ENCODE assay signal across 21 cellular contexts in the genomic region with DNA sequence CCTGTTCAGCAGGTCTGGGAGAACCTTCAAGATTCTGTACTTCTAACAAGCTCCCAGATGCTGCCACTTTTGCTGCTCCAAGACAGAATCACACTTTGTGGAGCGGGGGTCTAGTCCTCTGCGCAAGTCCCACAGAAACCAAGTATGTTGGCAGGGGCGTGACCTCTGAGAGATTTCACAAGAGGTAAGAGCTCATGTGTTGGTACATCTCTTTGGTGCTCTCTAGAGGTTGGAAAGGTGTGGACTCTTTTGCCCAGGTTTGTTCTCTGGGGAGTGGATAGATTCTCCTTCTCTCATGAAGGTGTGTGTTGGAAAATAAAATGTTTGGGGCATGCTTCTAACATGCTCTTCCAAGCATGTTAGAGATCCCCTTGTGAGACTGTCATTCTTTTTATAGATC.
DNase-seq lines count a peak whose midpoint lies in the region; FAIRE-seq and TF ChIP-seq lines count a peak whose summit lies in the region.
"Had no signal": no experiment of that assay in that cellular context is flagged by ENCODE, and none has a peak within 500 bp of the region (broad histone marks: within the 10 kb centered on the region; RNA-seq: fewer than 3 reads in every experiment).

No MANE protein-coding gene starts in this region.

- H3K36me3 ChIP-seq in breast epithelium: no peaks in the 10 kb centered on the region
- no peaks in the 10 kb centered on the region for H3K36me3 ChIP-seq in H1 (ENCODE audit: control insufficient read depth in 2 of 4, insufficient read depth in 4 of 4, low read length in 3 of 4)
- H3K36me3 ChIP-seq in liver (ENCODE audit: control insufficient read depth in 4 of 4, insufficient read depth in 3 of 4, low read depth in 1 of 4, low read length in 3 of 4): no peaks in the 10 kb centered on the region
- no peaks in the 10 kb centered on the region for H3K36me3 ChIP-seq in brain microvascular endothelial cell (replicated peaks)
- H3K36me3 ChIP-seq: SJCRH30 had no signal

- no peak overlapping the region for H2AFZ ChIP-seq in H1 (ENCODE audit: low read length)

- H3K9me3 ChIP-seq in breast epithelium: no peaks in the 10 kb centered on the region
- H3K9me3 ChIP-seq in H1 (ENCODE audit: insufficient read depth in 2 of 2, low read depth in 1 of 2, low read length in 1 of 2): no peaks in the 10 kb centered on the region
- H3K9me3 ChIP-seq in liver (ENCODE audit: control insufficient read depth in 4 of 4, low read length in 3 of 4): no peaks in the 10 kb centered on the region
- H3K9me3 ChIP-seq: SJCRH30 had no signal

- H3K23ac ChIP-seq in H1 (ENCODE audit: insufficient read length): no peak overlapping the region

- H3K27me3 ChIP-seq in breast epithelium (no peaks in the 10 kb centered on the region), H1 (replicated peaks in 1 of 4; ENCODE audit: control insufficient read depth in 3 of 4, extremely low read depth in 1 of 4, insufficient read depth in 3 of 4, low read length in 3 of 4) (no peaks in the 10 kb centered on the region), liver (ENCODE audit: control insufficient read depth in 4 of 4, insufficient read depth in 4 of 4, low read length in 3 of 4) (no peaks in the 10 kb centered on the region), brain microvascular endothelial cell (replicated peaks) (no peaks in the 10 kb centered on the region)
- H3K27me3 ChIP-seq: SJCRH30 had no signal

- no peak overlapping the region for H3K56ac ChIP-seq in H1 (replicated peaks; ENCODE audit: insufficient read length, low read depth, low read length)

- H3K4me2 ChIP-seq in H1 (ENCODE audit: insufficient read depth in 1 of 2, low read depth in 2 of 2, low read length in 2 of 2): no peak overlapping the region

- no peak overlapping the region for H2BK12ac ChIP-seq in H1 (ENCODE audit: low read depth, low read length)

- H3K18ac ChIP-seq in H1 (ENCODE audit: extremely low read depth, low read length): no peak overlapping the region

- POLR2A ChIA-PET in MCF 10A (lab: Yijun Ruan, JAX) (no interaction called here), H1 (lab: Charles Lee; ENCODE audit: partially characterized antibody) (no interaction called here)

- H3K27ac Mint-ChIP-seq in MCF 10A (ENCODE audit: low read depth, unreplicated experiment): no peak overlapping the region
- H3K27ac Mint-ChIP-seq: IgD-negative memory B cell had no signal

- TF ChIP-seq CTCF in MCF 10A (IDR thresholded peaks at IDR 0.05; ENCODE audit: unreplicated experiment): no peak
- no peak for TF ChIP-seq CTCF in breast epithelium (IDR thresholded peaks at IDR 0.05)
- TF ChIP-seq CTCF in H1 (IDR thresholded peaks at IDR 0.05; ENCODE audit: control extremely low read depth in 1 of 3, insufficient read depth in 1 of 3, low read depth in 1 of 3, low read length in 3 of 3): peak in 1 of 3 experiments; percentile 4; a peak in 2 of 4 replicates
- TF ChIP-seq CTCF in liver (IDR thresholded peaks at IDR 0.05; ENCODE audit: low read depth, low read length, missing input control): no peak
- no peak for TF ChIP-seq CTCF in brain microvascular endothelial cell (IDR thresholded peaks at IDR 0.05; ENCODE audit: low read depth, low read length, missing control alignments)

- H2AK5ac ChIP-seq in H1 (ENCODE audit: low read depth, low read length): no peak overlapping the region

- no peak overlapping the region for H4K8ac ChIP-seq in H1 (ENCODE audit: extremely low read depth, insufficient read depth, low read length)

- FAIRE-seq in H1 (lab: Jason Lieb, UNC): no peak
- FAIRE-seq: G401.6, GM12892, RCC 7860 had no signal

- H3K4me1 ChIP-seq in breast epithelium (no peaks in the 10 kb centered on the region), H1 (replicated peaks in 1 of 4; ENCODE audit: control insufficient read depth in 3 of 4, insufficient read depth in 4 of 4, low read length in 3 of 4) (no peaks in the 10 kb centered on the region), liver (ENCODE audit: control insufficient read depth in 4 of 4, insufficient read depth in 4 of 4, low read length in 3 of 4) (no peaks in the 10 kb centered on the region)
- H3K4me1 ChIP-seq: SJCRH30 had no signal

- H4K91ac ChIP-seq in H1 (replicated peaks; ENCODE audit: insufficient read length, low read length): no peak overlapping the region

- no peak overlapping the region for H3K4me3 Mint-ChIP-seq in MCF 10A (ENCODE audit: unreplicated experiment)
- H3K4me3 Mint-ChIP-seq: IgD-negative memory B cell had no signal

- no peak overlapping the region for H2BK120ac ChIP-seq in H1 (replicated peaks; ENCODE audit: low read depth, low read length)

- no peak overlapping the region for H2BK15ac ChIP-seq in H1 (ENCODE audit: low read length)

- no peak overlapping the region for H3K4ac ChIP-seq in H1 (replicated peaks; ENCODE audit: insufficient read length, low read depth, low read length)

- H3K27ac ChIP-seq in breast epithelium (no peak overlapping the region), H1 (ENCODE audit: low read depth, low read length) (no peak overlapping the region), liver (ENCODE audit: low read depth in 1 of 2, low read length in 2 of 2) (no peak overlapping the region), brain microvascular endothelial cell (no peak overlapping the region)
- H3K27ac ChIP-seq: C4-2B, SJCRH30 had no signal

- no peak for TF ChIP-seq EP300 in H1 (IDR thresholded peaks at IDR 0.05; ENCODE audit: borderline replicate concordance in 1 of 2, low read depth in 2 of 2, low read length in 2 of 2)

- TF ChIP-seq POLR2A in breast epithelium (IDR thresholded peaks at IDR 0.05) (no peak), H1 (IDR thresholded peaks at IDR 0.05; ENCODE audit: control extremely low read depth in 1 of 2, low read depth in 2 of 2, low read length in 2 of 2) (no peak)

- H3K23me2 ChIP-seq in H1 (ENCODE audit: low read depth, low read length): no peaks in the 10 kb centered on the region

- H3K79me1 ChIP-seq in H1 (ENCODE audit: low read depth, low read length): no peaks in the 10 kb centered on the region

- intact Hi-C loops in MCF 10A (cut with micrococcal nuclease) (no loop called here), breast epithelium (cut with DNase I; ENCODE audit: low total_unique reads) (no loop called here)

- DNase-seq in MCF 10A (ENCODE audit: unreplicated experiment): peak; percentile 24
- DNase-seq in breast epithelium (ENCODE audit: low spot score in 2 of 2): no peak
- no peak for DNase-seq in H1 (ENCODE audit: low read depth in 1 of 2, low spot score in 2 of 2)
- no peak for DNase-seq in SK-N-DZ (ENCODE audit: low spot score)
- no peak for DNase-seq in HUDEP-2 (lab: John Stamatoyannopoulos, UW; ENCODE audit: unreplicated experiment in 76 of 76)
- DNase-seq in brain microvascular endothelial cell: no peak
- DNase-seq: AML-193, NCI-H1092 treated with DMSO at 0.1 percent for 48 hours, NCI-H1436 treated with DMSO at 0.1 percent for 48 hours, NCI-H2029, NCI-H2171, NCI-H345, NCI-H524 treated with DMSO at 0.1 percent for 48 hours, NCI-H82, SJCRH30 had no signal

- TF ChIP-seq RAD21 in H1 (IDR thresholded peaks at IDR 0.05 in 1 of 2, conservative IDR thresholded peaks at IDR 0.05 in 1 of 2; ENCODE audit: low read depth in 2 of 2, low read length in 2 of 2) (peak; percentile 27 to 40; a peak in 3 of 4 replicates), liver (IDR thresholded peaks at IDR 0.05) (peak; percentile 57 to 72)

- in situ Hi-C loops in brain microvascular endothelial cell (cut with HindIII; ENCODE audit: low pct_ligation_motif_present, low sequenced_read_pairs): no loop called here

- no peak overlapping the region for H3K14ac ChIP-seq in H1 (ENCODE audit: insufficient read length)

- H3K79me2 ChIP-seq in H1 (ENCODE audit: control insufficient read depth in 1 of 2, insufficient read depth in 2 of 2, low read length in 2 of 2): no peaks in the 10 kb centered on the region

- H3K36me3 Mint-ChIP-seq in MCF 10A (ENCODE audit: insufficient read depth, unreplicated experiment): no peaks in the 10 kb centered on the region
- H3K36me3 Mint-ChIP-seq: IgD-negative memory B cell had no signal

- H3K4me3 ChIP-seq in breast epithelium: no peak overlapping the region
- H3K4me3 ChIP-seq in H1 (ENCODE audit: extremely low read depth in 1 of 4, insufficient read depth in 2 of 4, low read depth in 3 of 4, low read length in 4 of 4): no peak overlapping the region
- no peak overlapping the region for H3K4me3 ChIP-seq in liver (ENCODE audit: low read depth in 1 of 3, low read length in 3 of 3)
- H3K4me3 ChIP-seq in brain microvascular endothelial cell (ENCODE audit: low read depth, low read length): no peak overlapping the region
- H3K4me3 ChIP-seq: SJCRH30 had no signal

- no peak overlapping the region for H4K5ac ChIP-seq in H1 (ENCODE audit: insufficient read length, low read depth, low read length)

- CTCF ChIA-PET in MCF 10A (lab: Yijun Ruan, JAX): interaction anchor here (0.6 to 0.9 kb wide), 3 partner anchors 91 to 779 kb away, joined by 3 to 5 read pairs (median 3); no protein-coding TSS in a partner anchor
- CTCF ChIA-PET in H1 (lab: Charles Lee; ENCODE audit: partially characterized antibody): interaction anchor here (1.5 kb wide), 1 partner anchor 284 kb away, joined by 9 read pairs; no protein-coding TSS in a partner anchor

- no peaks in the 10 kb centered on the region for H4K20me1 ChIP-seq in H1 (replicated peaks in 1 of 2; ENCODE audit: control insufficient read depth in 1 of 2, insufficient read depth in 2 of 2, low read length in 2 of 2)

- WGBS in H1 (ENCODE audit: extremely low coverage in 1 of 2, insufficient coverage in 1 of 2, insufficient read length in 1 of 2, insufficient replicate concordance in 2 of 2, low coverage in 1 of 2, low lambda C conversion rate in 2 of 2, missing lambda C conversion rate in 1 of 2), 2 experiments: 84% methylated on average over 3 of the region's 3 CpGs; no CpG with 5 or more reads in 1 of the 2 experiments
- WGBS in liver: 43% methylated on average over 3 of the region's 3 CpGs

- H3K27me3 Mint-ChIP-seq in MCF 10A (ENCODE audit: insufficient read depth, unreplicated experiment): no peaks in the 10 kb centered on the region
- H3K27me3 Mint-ChIP-seq: IgD-negative memory B cell had no signal

- no TSS peak for BruUV-seq in MCF 10A (replicated peaks; lab: Mats Ljungman, UMichigan)

- no peaks in the 10 kb centered on the region for H3K9me3 Mint-ChIP-seq in MCF 10A (ENCODE audit: unreplicated experiment)

- H3K4me1 Mint-ChIP-seq in MCF 10A (ENCODE audit: insufficient read depth, unreplicated experiment): peaks cover 5% of the 10 kb centered on the region

- H2BK20ac ChIP-seq in H1 (ENCODE audit: low read length): no peak overlapping the region

- no peak overlapping the region for H2BK5ac ChIP-seq in H1 (ENCODE audit: low read depth, low read length)

- no peak overlapping the region for H3K9ac ChIP-seq in H1 (replicated peaks in 1 of 4; ENCODE audit: extremely low read depth in 1 of 4, low read depth in 3 of 4, low read length in 3 of 4)
- no peak overlapping the region for H3K9ac ChIP-seq in liver (ENCODE audit: low read depth in 1 of 2, low read length in 2 of 2)

TF ChIP-seq in H1, 55 proteins besides CTCF, POLR2A, EP300 and RAD21 (continues in another document):
- TF ChIP-seq CEBPB (IDR thresholded peaks at IDR 0.05; ENCODE audit: low read depth, low read length) (peak; percentile 64; the same call in 1 of the 2 replicates), TBP (IDR thresholded peaks at IDR 0.05; ENCODE audit: low read depth, low read length) (no peak)

TF ChIP-seq in liver, 16 proteins besides CTCF, POLR2A, EP300 and RAD21 (continues in another document):
- TF ChIP-seq NR2F2 (IDR thresholded peaks at IDR 0.05): no peak
- no peak for TF ChIP-seq EGR1 (IDR thresholded peaks at IDR 0.05; ENCODE audit: low read depth in 2 of 2)
